Comparison of ENCODE assay signal across 15 cellular contexts in the genomic region with DNA sequence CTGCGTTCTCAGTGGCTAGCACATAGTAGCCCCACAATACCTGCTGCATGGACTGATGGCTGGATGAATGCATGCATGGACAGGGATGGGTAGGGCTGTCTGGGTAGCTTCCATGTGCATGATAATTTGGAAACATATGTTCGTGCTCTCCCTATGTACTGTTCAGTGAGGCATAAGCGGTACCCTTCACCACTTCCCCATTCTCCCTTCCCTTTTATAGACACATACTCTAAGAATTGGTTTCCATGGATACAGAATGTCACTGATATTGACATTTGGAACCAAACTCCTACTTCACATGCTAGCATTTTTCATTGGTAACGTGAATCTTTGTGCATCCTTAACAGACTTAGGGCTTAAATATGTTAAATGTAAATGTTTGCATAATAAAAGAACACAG. TPM values are rescaled to one million over a fixed set of nuclear protein-coding genes. Genes with fewer than 3 reads are reported as not detected.
DNase-seq lines count a peak whose midpoint lies in the region; ATAC-seq, FAIRE-seq and TF ChIP-seq lines count a peak whose summit lies in the region.
"Had no signal": no experiment of that assay in that cellular context is flagged by ENCODE, and none has a peak within 500 bp of the region (broad histone marks: within the 10 kb centered on the region; RNA-seq: fewer than 3 reads in every experiment).

No MANE protein-coding gene starts in this region.

- H3K36me3 Mint-ChIP-seq in activated B cell treated with CpG ODN at 0.5 μM for 24 hours (ENCODE audit: low read depth): no peaks in the 10 kb centered on the region
- H3K36me3 Mint-ChIP-seq: activated naive CD4-positive, alpha-beta T cell treated with anti-CD3 and anti-CD28 coated beads, Interleukin-2, amount 50 U/mL, for 72 hours; CD8-positive, alpha-beta T cell had no signal

- H3K4me3 Mint-ChIP-seq in activated B cell treated with CpG ODN at 0.5 μM for 24 hours: no peak overlapping the region
- H3K4me3 Mint-ChIP-seq: CD8-positive, alpha-beta T cell had no signal

- peaks cover 55% of the 10 kb centered on the region for H3K4me1 Mint-ChIP-seq in activated B cell treated with CpG ODN at 0.5 μM for 24 hours

- H3K36me3 ChIP-seq in kidney (ENCODE audit: control insufficient read depth in 1 of 2, insufficient read depth in 2 of 2, low read length in 2 of 2): no peaks in the 10 kb centered on the region
- H3K36me3 ChIP-seq: gastroesophageal sphincter had no signal

- no peaks in the 10 kb centered on the region for H3K27me3 Mint-ChIP-seq in activated B cell treated with CpG ODN at 0.5 μM for 24 hours

- POLR2A ChIA-PET in activated B cell treated with CpG ODN at 0.5 μM for 24 hours (lab: Charles Lee): interaction anchor here (1.9 kb wide), 1 partner anchor 74 kb away, joined by 9 read pairs; no protein-coding TSS in a partner anchor

- no peaks in the 10 kb centered on the region for H3K9me3 Mint-ChIP-seq in activated B cell treated with CpG ODN at 0.5 μM for 24 hours
- H3K9me3 Mint-ChIP-seq: CD8-positive, alpha-beta T cell had no signal

- CTCF ChIA-PET in activated B cell treated with CpG ODN at 0.5 μM for 24 hours (lab: Charles Lee): no interaction called here

- ATAC-seq in GM18511 (IDR thresholded peaks at IDR 0.05; ENCODE audit: unreplicated experiment) (peak; percentile 55), GM21737 (IDR thresholded peaks at IDR 0.05; ENCODE audit: unreplicated experiment) (peak; percentile 43), HG03520 (IDR thresholded peaks at IDR 0.05; ENCODE audit: unreplicated experiment) (peak; percentile 47), activated B cell treated with CpG ODN at 0.5 μM for 24 hours (ENCODE audit: low read depth) (peak; percentile 85), HG03457 (IDR thresholded peaks at IDR 0.05; ENCODE audit: unreplicated experiment) (no peak)
- ATAC-seq: activated naive CD4-positive, alpha-beta T cell treated with anti-CD3 and anti-CD28 coated beads, Interleukin-2, amount 50 U/mL, for 72 hours; CD8-positive, alpha-beta T cell; gastroesophageal sphincter; left lobe of liver had no signal

- TF ChIP-seq CTCF in activated B cell treated with CpG ODN at 0.5 μM for 24 hours (IDR thresholded peaks at IDR 0.05) (no peak), kidney (IDR thresholded peaks at IDR 0.05; ENCODE audit: borderline replicate concordance, extremely low read depth, insufficient read depth) (no peak)

- no peak overlapping the region for H3K27ac ChIP-seq in kidney (ENCODE audit: low read depth in 2 of 2, low read length in 2 of 2)
- H3K27ac ChIP-seq: gastroesophageal sphincter had no signal

- H3K9ac ChIP-seq in kidney (ENCODE audit: low read length in 2 of 2): no peak overlapping the region

- DNase-seq in activated B cell treated with CpG ODN at 0.5 μM for 24 hours: no peak
- no peak for DNase-seq in kidney
- no peak for DNase-seq in NCI-H187 (lab: John Stamatoyannopoulos, UW)
- DNase-seq in ureter (ENCODE audit: low spot score): no peak
- DNase-seq: CD8-positive, alpha-beta T cell; HCEC 1CT; NCI-H2227 treated with DMSO at 0.1 percent for 48 hours; stimulated activated naive CD4-positive, alpha-beta T cell treated with Interleukin-2 at 50 U/mL for 16 hours had no signal

- H3K4me3 ChIP-seq in kidney (ENCODE audit: low read length in 2 of 2): no peak overlapping the region
- H3K4me3 ChIP-seq: gastroesophageal sphincter had no signal

- intact Hi-C loops in activated B cell treated with CpG ODN at 0.5 μM for 24 hours (cut with micrococcal nuclease): no loop called here
- intact Hi-C loops in kidney (cut with DNase I): no loop called here

- FAIRE-seq in kidney (lab: Jason Lieb, UNC): no peak

- no peak overlapping the region for H3K27ac Mint-ChIP-seq in activated B cell treated with CpG ODN at 0.5 μM for 24 hours
- H3K27ac Mint-ChIP-seq: activated naive CD4-positive, alpha-beta T cell treated with anti-CD3 and anti-CD28 coated beads, Interleukin-2, amount 50 U/mL, for 72 hours; CD8-positive, alpha-beta T cell had no signal

- peaks cover 0 to 4% of the 10 kb centered on the region in 2 donors for H3K4me1 ChIP-seq in kidney (ENCODE audit: control insufficient read depth in 1 of 2, insufficient read depth in 1 of 2, low read depth in 1 of 2, low read length in 2 of 2)

- H3K9me3 ChIP-seq in kidney (ENCODE audit: control insufficient read depth in 1 of 2, low read length in 2 of 2): no peaks in the 10 kb centered on the region
- H3K9me3 ChIP-seq: gastroesophageal sphincter had no signal

RNA-seq across cellular contexts. Expression of gene USP46, which starts 20.4 kb away (rescaled TPM):
- total RNA-seq in activated B cell treated with CpG ODN at 0.5 μM for 24 hours: 12.6 and 13.3 TPM in 2 replicates
- 16.9 TPM for total RNA-seq in kidney
- 8.2 TPM for polyA plus RNA-seq in kidney (ENCODE audit: insufficient read depth, low read depth, low replicate concordance)
- total RNA-seq in ureter: 34.6 TPM
